8 cellular contexts compared by ENCODE assay signal in genomic region chr19:54095859-54096641, GRCh38. TPM values are rescaled to one million over a fixed set of nuclear protein-coding genes. Genes with fewer than 3 reads are reported as not detected.
DNase-seq lines count a peak whose midpoint lies in the region; ATAC-seq and TF ChIP-seq lines count a peak whose summit lies in the region.
"Not testable (repeated sequence)": the region's sequence is repeated elsewhere in the genome, so short reads cannot be mapped to it uniquely, and the experiment has no call there.

No MANE protein-coding gene starts in this region.

- not testable (repeated sequence) for H3K9me2 ChIP-seq in HCT116 (ENCODE audit: insufficient read depth)

- not testable (repeated sequence) for H3K9me3 Mint-ChIP-seq in activated CD4-positive, alpha-beta memory T cell treated with anti-CD3 and anti-CD28 coated beads for 36 hours

- ATAC-seq in HCT116 (peak; percentile 79), Right ventricle myocardium inferior (peak; percentile 83)

- peak overlapping the region; percentile 54 for H2AFZ ChIP-seq in HCT116 (ENCODE audit: low read depth, low read length, poor library complexity, severe bottlenecking)

- H3K36me3 ChIP-seq in HCT116 (ENCODE audit: control insufficient read depth in 1 of 2, insufficient read depth in 2 of 2, low read length in 2 of 2); brain microvascular endothelial cell (replicated peaks); muscle layer of colon (ENCODE audit: insufficient read depth, low read length): not testable (repeated sequence)

- not testable (repeated sequence) for H4K20me1 ChIP-seq in HCT116 (ENCODE audit: insufficient read depth)

- H3K4me3 ChIP-seq in HCT116 (replicated peaks in 1 of 2; ENCODE audit: low read depth in 1 of 2, low read length in 2 of 2): peak overlapping the region; percentile 33 to 51
- H3K4me3 ChIP-seq in brain microvascular endothelial cell (ENCODE audit: low read depth, low read length): peak overlapping the region; percentile 37
- peak overlapping the region; percentile 11 to 45 for H3K4me3 ChIP-seq in muscle layer of colon (ENCODE audit: low read depth in 1 of 2, low read length in 2 of 2)

- CTCF ChIA-PET in HCT116 (lab: Charles Lee): not testable (repeated sequence)
- CTCF ChIA-PET in activated CD4-positive, alpha-beta memory T cell treated with anti-CD3 and anti-CD28 coated beads for 36 hours (lab: Charles Lee): interaction anchor here (0.9 to 1.2 kb wide), 4 partner anchors 9 to 72 kb away, joined by 3 read pairs; partner anchors contain the start of gene CNOT3

- not testable (repeated sequence) for H3K36me3 Mint-ChIP-seq in activated CD4-positive, alpha-beta memory T cell treated with anti-CD3 and anti-CD28 coated beads for 36 hours

- not testable (repeated sequence) for H3K27me3 ChIP-seq in HCT116 (ENCODE audit: insufficient read depth, low read length); brain microvascular endothelial cell (replicated peaks)
- H3K27me3 ChIP-seq in muscle layer of colon (ENCODE audit: control insufficient read depth in 1 of 2, insufficient read depth in 2 of 2, low read length in 2 of 2): peaks cover 0 to 23% of the 10 kb centered on the region in 2 donors

- peak overlapping the region; percentile 80 for H3K4me2 ChIP-seq in HCT116 (ENCODE audit: low read length)

- in situ Hi-C loops in brain microvascular endothelial cell (cut with HindIII; ENCODE audit: low pct_ligation_motif_present, low sequenced_read_pairs): not testable (repeated sequence)

- DNase-seq in AG20443 (ENCODE audit: low spot score) (peak; percentile 85), NOMO-1 (lab: John Stamatoyannopoulos, UW; ENCODE audit: unreplicated experiment in 2 of 2) (peak; percentile 42 to 43), Right ventricle myocardium inferior (ENCODE audit: missing footprints) (peak; percentile 88)
- not testable (repeated sequence) for DNase-seq in HCT116 (ENCODE audit: low read depth, low spot score); brain microvascular endothelial cell
- DNase-seq in activated CD4-positive, alpha-beta memory T cell treated with anti-CD3 and anti-CD28 coated beads for 36 hours: peak; percentile 65
- DNase-seq in stimulated activated CD4-positive, alpha-beta T cell treated with anti-CD3 and anti-CD28 coated beads, Interleukin-1b, Interleukin-23, amount 100 ng/mL, for 48 hours: peak; percentile 48

- POLR2A ChIA-PET in HCT116 (lab: Charles Lee): interaction anchor here (1.5 kb wide), 1 partner anchor 19 kb away, joined by 4 read pairs; the partner anchor contains the start of genes PRPF31 and TFPT
- POLR2A ChIA-PET in activated CD4-positive, alpha-beta memory T cell treated with anti-CD3 and anti-CD28 coated beads for 36 hours (lab: Charles Lee): interaction anchor here (1.1 to 1.3 kb wide), 2 partner anchors 12 to 20 kb away, joined by 3 read pairs; no protein-coding TSS in a partner anchor

- not testable (repeated sequence) for H3K4me1 Mint-ChIP-seq in activated CD4-positive, alpha-beta memory T cell treated with anti-CD3 and anti-CD28 coated beads for 36 hours (ENCODE audit: low read depth)

- not testable (repeated sequence) for TF ChIP-seq CTCF in HCT116 (IDR thresholded peaks at IDR 0.05 in 2 of 3, conservative IDR thresholded peaks at IDR 0.05 in 1 of 3; ENCODE audit: borderline replicate concordance in 1 of 3, insufficient read depth in 1 of 3, low read depth in 2 of 3, low read length in 2 of 3); brain microvascular endothelial cell (IDR thresholded peaks at IDR 0.05; ENCODE audit: low read depth, low read length, missing control alignments)

- TF ChIP-seq POLR2A in HCT116 (IDR thresholded peaks at IDR 0.05; ENCODE audit: borderline replicate concordance, extremely low read depth, insufficient read depth, insufficient read length): not testable (repeated sequence)

- H3K4me3 Mint-ChIP-seq in activated CD4-positive, alpha-beta memory T cell treated with anti-CD3 and anti-CD28 coated beads for 36 hours: peak overlapping the region; percentile 67

- not testable (repeated sequence) for H3K9me3 ChIP-seq in HCT116 (ENCODE audit: control insufficient read depth in 1 of 2, insufficient read depth in 1 of 2, low read depth in 1 of 2, low read length in 2 of 2); muscle layer of colon (ENCODE audit: low read length)

- not testable (repeated sequence) for BruUV-seq in HCT116 (replicated peaks; lab: Mats Ljungman, UMichigan)

- peaks cover 13% of the 10 kb centered on the region for H3K27me3 Mint-ChIP-seq in activated CD4-positive, alpha-beta memory T cell treated with anti-CD3 and anti-CD28 coated beads for 36 hours

- peaks cover 7 to 20% of the 10 kb centered on the region in 2 experiments; a peak in 3 of 4 replicates for H3K4me1 ChIP-seq in HCT116 (ENCODE audit: control insufficient read depth in 1 of 2, insufficient read depth in 2 of 2, low read length in 2 of 2)
- H3K4me1 ChIP-seq in muscle layer of colon (ENCODE audit: insufficient read depth, low read length): not testable (repeated sequence)

- RAD21 ChIA-PET in HCT116 (lab: Charles Lee; ENCODE audit: low non-redundant PET in 1 of 2, low total read pairs in 2 of 2, uncharacterized antibody in 2 of 2, unreplicated experiment in 2 of 2): interaction anchor here in 1 of 2 experiments (0.6 kb wide), 1 partner anchor 299 kb away, joined by 4 read pairs; no protein-coding TSS in a partner anchor

- intact Hi-C loops in HCT116 (cut with micrococcal nuclease): loop anchor here (10.0 kb wide), 1 partner anchor 291 kb away; no protein-coding TSS in a partner anchor
- intact Hi-C loops in activated CD4-positive, alpha-beta memory T cell treated with anti-CD3 and anti-CD28 coated beads for 36 hours (cut with micrococcal nuclease); Right ventricle myocardium inferior (cut with DNase I): not testable (repeated sequence)

- peak overlapping the region; percentile 41 for H3K9ac ChIP-seq in HCT116 (ENCODE audit: low read length)
- not testable (repeated sequence) for H3K9ac ChIP-seq in muscle layer of colon (ENCODE audit: low read length)

- TF ChIP-seq RAD21 in HCT116 (IDR thresholded peaks at IDR 0.05; ENCODE audit: low read depth): not testable (repeated sequence)

- peak overlapping the region; percentile 10; the same call in 1 of the 2 replicates for H3K27ac ChIP-seq in HCT116 (ENCODE audit: low read depth, low read length)
- not testable (repeated sequence) for H3K27ac ChIP-seq in brain microvascular endothelial cell; muscle layer of colon (ENCODE audit: low read depth, low read length)

- H3K79me2 ChIP-seq in HCT116 (ENCODE audit: insufficient read depth, low read length): not testable (repeated sequence)

- H3K27ac Mint-ChIP-seq in activated CD4-positive, alpha-beta memory T cell treated with anti-CD3 and anti-CD28 coated beads for 36 hours: not testable (repeated sequence)

TF ChIP-seq in HCT116, 20 proteins besides CTCF, POLR2A, EP300 and RAD21:
- TF ChIP-seq POLR2AphosphoS5 (IDR thresholded peaks at IDR 0.05; ENCODE audit: low read depth, low read length): 0 out of 2 replicates have a peak, but pooled peaks have one; percentile 22
- peak; percentile 61; the same call in 1 of the 2 replicates for TF ChIP-seq ZFX (IDR thresholded peaks at IDR 0.05)
- TF ChIP-seq, protein P1, sequence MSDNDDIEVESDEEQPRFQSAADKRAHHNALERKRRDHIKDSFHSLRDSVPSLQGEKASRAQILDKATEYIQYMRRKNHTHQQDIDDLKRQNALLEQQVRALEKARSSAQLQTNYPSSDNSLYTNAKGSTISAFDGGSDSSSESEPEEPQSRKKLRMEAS (IDR thresholded peaks at IDR 0.05): peak; percentile 90
- TF ChIP-seq CBX3 (IDR thresholded peaks at IDR 0.05; ENCODE audit: low read depth): peak; percentile 15; the same call in 1 of the 2 replicates
TF ChIP-seq in HCT116: peak in this region for 4; not testable (repeated sequence) for 16.

RNA-seq across cellular contexts. Expression of gene OSCAR, which starts 4.6 kb away (rescaled TPM):
- total RNA-seq in HCT116 (2021; ENCODE audit: unreplicated experiment): 0.59 TPM
- 0.45 and 1.1 TPM in 2 replicates for polyA plus RNA-seq in HCT116 (2012)
- total RNA-seq in activated CD4-positive, alpha-beta memory T cell treated with anti-CD3 and anti-CD28 coated beads for 36 hours: under 1 TPM; 0.29 to 0.59 TPM
- 0.70 TPM for total RNA-seq in Right ventricle myocardium inferior

RNA-seq across cellular contexts. Expression of gene NDUFA3, which starts 6.6 kb away (rescaled TPM):
- total RNA-seq in HCT116 (2021; ENCODE audit: unreplicated experiment) (149 TPM), Right ventricle myocardium inferior (561 TPM)
- 180 and 217 TPM in 2 replicates for polyA plus RNA-seq in HCT116 (2012)
- 100 to 1,000 TPM; 106 to 113 TPM for total RNA-seq in activated CD4-positive, alpha-beta memory T cell treated with anti-CD3 and anti-CD28 coated beads for 36 hours

RNA-seq across cellular contexts. Expression of gene TARM1, which starts 14.9 kb away (rescaled TPM):
- not detected for total RNA-seq in HCT116 (2021; ENCODE audit: unreplicated experiment)
- polyA plus RNA-seq in HCT116 (2012): not detected in 2 replicates
- total RNA-seq in activated CD4-positive, alpha-beta memory T cell treated with anti-CD3 and anti-CD28 coated beads for 36 hours: not detected
- total RNA-seq in Right ventricle myocardium inferior: not detected

RNA-seq across cellular contexts. Expression of gene TFPT, which starts 19.4 kb away (rescaled TPM):
- total RNA-seq in HCT116 (2021; ENCODE audit: unreplicated experiment): 7.1 TPM
- 6.4 and 8.0 TPM in 2 replicates for polyA plus RNA-seq in HCT116 (2012)
- 10 to 100 TPM; 27.1 to 31.6 TPM for total RNA-seq in activated CD4-positive, alpha-beta memory T cell treated with anti-CD3 and anti-CD28 coated beads for 36 hours
- 13.4 TPM for total RNA-seq in Right ventricle myocardium inferior

RNA-seq across cellular contexts. Expression of gene PRPF31, which starts 19.5 kb away (rescaled TPM):
- total RNA-seq in HCT116 (2021; ENCODE audit: unreplicated experiment): 99.0 TPM
- polyA plus RNA-seq in HCT116 (2012): 79.3 and 86.8 TPM in 2 replicates
- total RNA-seq in activated CD4-positive, alpha-beta memory T cell treated with anti-CD3 and anti-CD28 coated beads for 36 hours: 10 to 100 TPM; 74.4 to 74.6 TPM
- 39.5 TPM for total RNA-seq in Right ventricle myocardium inferior
